ENCODE assay signal across 8 cellular contexts in genomic region chr15:101641894-101642293, GRCh38. TPM values are rescaled to one million over a fixed set of nuclear protein-coding genes. Genes with fewer than 3 reads are reported as not detected.
DNase-seq lines count a peak whose midpoint lies in the region; ATAC-seq and TF ChIP-seq lines count a peak whose summit lies in the region.

No MANE protein-coding gene starts in this region.

- no peaks in the 10 kb centered on the region for H3K27me3 Mint-ChIP-seq in MCF 10A (ENCODE audit: insufficient read depth, unreplicated experiment)

- CTCF ChIA-PET in MCF 10A (lab: Yijun Ruan, JAX): interaction anchor here (0.7 to 12.5 kb wide), 29 partner anchors 8 to 515 kb away, joined by 3 to 320 read pairs (median 4); partner anchors contain the start of genes SNRPA1 and TM2D3

- H3K27me3 ChIP-seq in muscle layer of duodenum (ENCODE audit: low read depth, low read length): no peaks in the 10 kb centered on the region

- H3K9me3 Mint-ChIP-seq in MCF 10A (ENCODE audit: unreplicated experiment): no peaks in the 10 kb centered on the region

- peak; percentile 18 for DNase-seq in NCI-H1436 (lab: John Stamatoyannopoulos, UW)
- DNase-seq in MCF 10A (ENCODE audit: unreplicated experiment): peak; percentile 17
- no peak for DNase-seq in NCI-H82 (lab: John Stamatoyannopoulos, UW)
- DNase-seq in activated T-cell treated with anti-CD3 and anti-CD28 coated beads, Interleukin-2, amount 50 U/mL, for 48 hours: no peak
- no peak for DNase-seq in H4 (ENCODE audit: low spot score)

- ATAC-seq in GM18502 (IDR thresholded peaks at IDR 0.05; ENCODE audit: poor library complexity, unreplicated experiment) (peak; percentile 55), HG02678 (IDR thresholded peaks at IDR 0.05; ENCODE audit: unreplicated experiment) (no peak)

- POLR2A ChIA-PET in MCF 10A (lab: Yijun Ruan, JAX): interaction anchor here (0.6 to 8.7 kb wide), 4 partner anchors 143 to 1015 kb away, joined by 3 to 102 read pairs (median 4); partner anchors contain the start of gene SNRPA1

- no peak overlapping the region for H3K4me3 ChIP-seq in muscle layer of duodenum (ENCODE audit: low read depth in 1 of 2, low read length in 2 of 2)

- H3K36me3 ChIP-seq in muscle layer of duodenum (ENCODE audit: control insufficient read depth in 1 of 2, insufficient read depth in 2 of 2, low read length in 2 of 2): peaks cover 41 to 45% of the 10 kb centered on the region in 2 donors

- BruUV-seq in MCF 10A (replicated peaks; lab: Mats Ljungman, UMichigan): no TSS peak

- peak overlapping the region; percentile 46 for H3K27ac Mint-ChIP-seq in MCF 10A (ENCODE audit: low read depth, unreplicated experiment)

- no peak overlapping the region for H3K4me3 Mint-ChIP-seq in MCF 10A (ENCODE audit: unreplicated experiment)

- peaks cover 67% of the 10 kb centered on the region for H3K36me3 Mint-ChIP-seq in MCF 10A (ENCODE audit: insufficient read depth, unreplicated experiment)

- peak overlapping the region; percentile 61 for H3K27ac ChIP-seq in muscle layer of duodenum (ENCODE audit: low read length)

- no peak for TF ChIP-seq CTCF in MCF 10A (IDR thresholded peaks at IDR 0.05; ENCODE audit: unreplicated experiment)

- H3K9me3 ChIP-seq in muscle layer of duodenum (ENCODE audit: control insufficient read depth in 1 of 2, low read length in 2 of 2): no peaks in the 10 kb centered on the region

- intact Hi-C loops in MCF 10A (cut with micrococcal nuclease): loop anchor here (1.0 kb wide), 2 partner anchors 102 to 342 kb away; no protein-coding TSS in a partner anchor

- H3K4me1 ChIP-seq in muscle layer of duodenum (ENCODE audit: control insufficient read depth in 1 of 2, insufficient read depth in 2 of 2, low read length in 2 of 2): peaks cover 8 to 14% of the 10 kb centered on the region in 2 donors

- peaks cover 21% of the 10 kb centered on the region for H3K4me1 Mint-ChIP-seq in MCF 10A (ENCODE audit: insufficient read depth, unreplicated experiment)

RNA-seq across cellular contexts. Expression of gene TM2D3, which starts 10.3 kb away (rescaled TPM):
- total RNA-seq in MCF 10A (2022): 25.7 and 26.2 TPM in 2 replicates
- 47.9 and 50.3 TPM in 2 replicates for total RNA-seq in H4 (2014; rRNA removed; shearing (Covaris generic))

Comparison
In these comparisons a context has a peak if more than half of its experiments do, and no peak if none do; other contexts are left out.
1. DNase-seq: peak in NCI-H1436 (single experiment) and MCF 10A (single experiment); none in NCI-H82 (single experiment), activated T-cell treated with anti-CD3 and anti-CD28 coated beads, Interleukin-2, amount 50 U/mL, for 48 hours (0 of 2) and H4 (single experiment).